23 cellular contexts compared by ENCODE assay signal in the genomic region with DNA sequence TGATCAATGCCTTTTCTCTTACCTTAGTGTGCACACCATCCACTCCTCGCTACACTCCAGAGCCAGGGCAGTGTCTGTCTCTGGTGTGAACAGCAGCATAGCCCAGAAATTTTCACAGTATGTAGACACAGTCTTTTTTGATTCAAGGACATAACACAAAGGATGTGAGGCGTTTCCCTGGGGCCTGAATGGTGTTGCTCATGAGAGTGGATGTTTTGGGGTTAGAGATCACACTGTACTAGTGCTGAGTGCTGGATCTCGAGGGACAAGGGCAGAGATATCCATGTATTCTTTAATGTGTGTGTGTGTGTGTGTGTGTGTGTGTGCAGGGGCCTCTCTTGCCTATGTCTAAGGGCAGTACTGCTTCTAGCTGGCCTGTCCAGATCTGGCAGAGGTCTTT. TPM values are rescaled to one million over a fixed set of nuclear protein-coding genes. Genes with fewer than 3 reads are reported as not detected.
DNase-seq lines count a peak whose midpoint lies in the region; ATAC-seq, FAIRE-seq and TF ChIP-seq lines count a peak whose summit lies in the region.
"Had no signal": no experiment of that assay in that cellular context is flagged by ENCODE, and none has a peak within 500 bp of the region (broad histone marks: within the 10 kb centered on the region; RNA-seq: fewer than 3 reads in every experiment).

No MANE protein-coding gene starts in this region.

- H3K4me1 Mint-ChIP-seq in neural progenitor cell = peaks cover 10% of the 10 kb centered on the region
- H3K4me1 Mint-ChIP-seq: CD8-positive, alpha-beta memory T cell had no signal

- no peak for TF ChIP-seq CTCF in K562 (IDR thresholded peaks at IDR 0.05 in 2 of 3, conservative IDR thresholded peaks at IDR 0.05 in 1 of 3; ENCODE audit: insufficient read depth in 2 of 3, low read depth in 1 of 3, low read length in 3 of 3)
- TF ChIP-seq CTCF in gastroesophageal sphincter (IDR thresholded peaks at IDR 0.05) = no peak
- TF ChIP-seq CTCF in neural progenitor cell (IDR thresholded peaks at IDR 0.05) = no peak
- TF ChIP-seq CTCF in thoracic aorta (IDR thresholded peaks at IDR 0.05) = no peak
- no peak for TF ChIP-seq CTCF in foreskin keratinocyte (conservative IDR thresholded peaks at IDR 0.05)

- no peak for TF ChIP-seq POLR2A in K562 (conservative IDR thresholded peaks at IDR 0.05)
- TF ChIP-seq POLR2A in gastroesophageal sphincter (IDR thresholded peaks at IDR 0.05) = no peak
- TF ChIP-seq POLR2A in GM12891 (IDR thresholded peaks at IDR 0.05; ENCODE audit: low read depth, low read length) = no peak

- TF ChIP-seq EP300 in K562 (IDR thresholded peaks at IDR 0.05; ENCODE audit: low read length) = no peak
- no peak for TF ChIP-seq EP300 in gastroesophageal sphincter (IDR thresholded peaks at IDR 0.05)

- DNase-seq in K562 (ENCODE audit: extremely low read depth in 1 of 4, low spot score in 3 of 4) (no peak), neural progenitor cell (ENCODE audit: low spot score) (no peak), thoracic aorta (ENCODE audit: low spot score) (no peak), GM12891 (ENCODE audit: insufficient read length, low spot score) (no peak), foreskin keratinocyte (no peak), kidney glomerular epithelial cell (lab: John Stamatoyannopoulos, UW) (no peak)
- no peak for DNase-seq in effector CD8-positive, alpha-beta T cell (lab: John Stamatoyannopoulos, UW)
- DNase-seq: activated naive CD8-positive, alpha-beta T cell treated with anti-CD3 and anti-CD28 coated beads for 36 hours; brain microvascular endothelial cell; CD8-positive, alpha-beta memory T cell; DMS53; KBM-7; MV-4-11; NCI-H2081; NCI-H510A treated with DMSO at 0.1 percent for 48 hours; RPMI8226 had no signal

- TF ChIP-seq RAD21 in K562 (CRISPR knock-in tag; conservative IDR thresholded peaks at IDR 0.05 in 1 of 2, IDR thresholded peaks at IDR 0.05 in 1 of 2) = no peak

- H3K4me3 ChIP-seq in K562 = no peak overlapping the region
- H3K4me3 ChIP-seq in gastroesophageal sphincter = no peak overlapping the region
- no peak overlapping the region for H3K4me3 ChIP-seq in neural progenitor cell
- no peak overlapping the region for H3K4me3 ChIP-seq in thoracic aorta
- H3K4me3 ChIP-seq: spleen had no signal

- no TSS peak for BruUV-seq in K562 (replicated peaks; lab: Mats Ljungman, UMichigan)

- peaks cover 2% of the 10 kb centered on the region for H3K27me3 Mint-ChIP-seq in neural progenitor cell (ENCODE audit: insufficient read depth, low read depth)
- H3K27me3 Mint-ChIP-seq: activated naive CD8-positive, alpha-beta T cell treated with anti-CD3 and anti-CD28 coated beads for 36 hours had no signal

- CTCF ChIA-PET in K562 (lab: Yijun Ruan, JAX; ENCODE audit: low intra/inter-chr PET ratio) = no interaction called here

- POLR2A ChIA-PET in K562 (lab: Yijun Ruan, JAX) = no interaction called here

- H3F3A ChIP-seq in neural progenitor cell (ENCODE audit: low read depth) = no peaks in the 10 kb centered on the region

- intact Hi-C loops in K562 (cut with micrococcal nuclease) = no loop called here

- in situ Hi-C loops in K562 (cut with MboI) = loop anchor here (25.0 kb wide), 1 partner anchor 297 kb away; no protein-coding TSS in a partner anchor

- no peak overlapping the region for H3K9ac ChIP-seq in K562 (ENCODE audit: insufficient read depth in 1 of 2, low read depth in 2 of 2, low read length in 2 of 2)
- H3K9ac ChIP-seq in neural progenitor cell = no peak overlapping the region

- FAIRE-seq in K562 (lab: Jason Lieb, UNC) (peak; percentile 66), GM12891 (lab: Jason Lieb, UNC) (no peak)
- FAIRE-seq: GM12892 had no signal

- peak overlapping the region; percentile 58 for H3K27ac Mint-ChIP-seq in neural progenitor cell
- H3K27ac Mint-ChIP-seq: activated naive CD8-positive, alpha-beta T cell treated with anti-CD3 and anti-CD28 coated beads for 36 hours; activated T-helper 1 cell treated with anti-CD3 and anti-CD28 coated beads, Interleukin-12 subunit alpha, Interleukin-12 subunit beta, Interleukin-2, Interleukin-4 antibody, amounts not matched to agents 30 ng/mL and 10 ng/mL and 1 ng/mL, durations not matched to agents 14 hours and 24 hours and 36 hours; dendritic cell treated with granulocyte-macrophage colony-stimulating factor and Interleukin-4, amounts not matched to agents 40 ng/mL and 50 ng/mL, for 4 days had no signal

- H3K9me1 ChIP-seq in K562 (ENCODE audit: control insufficient read depth, insufficient read depth, low read length) = no peaks in the 10 kb centered on the region

- H3K27ac ChIP-seq in K562 (ENCODE audit: extremely low read depth, low read depth, low read length) = no peak overlapping the region
- H3K27ac ChIP-seq in gastroesophageal sphincter = peak overlapping the region in 3 of 4 donors; percentile 7 to 42 (median 9)
- H3K27ac ChIP-seq in neural progenitor cell = no peak overlapping the region
- peak overlapping the region; percentile 62 to 73 for H3K27ac ChIP-seq in thoracic aorta
- H3K27ac ChIP-seq in foreskin keratinocyte = no peak overlapping the region
- H3K27ac ChIP-seq: brain microvascular endothelial cell, epithelial cell of prostate, spleen had no signal

- no peak overlapping the region for H3K4me3 Mint-ChIP-seq in neural progenitor cell
- H3K4me3 Mint-ChIP-seq: activated naive CD8-positive, alpha-beta T cell treated with anti-CD3 and anti-CD28 coated beads for 36 hours; activated T-helper 1 cell treated with anti-CD3 and anti-CD28 coated beads, Interleukin-12 subunit alpha, Interleukin-12 subunit beta, Interleukin-2, Interleukin-4 antibody, amounts not matched to agents 30 ng/mL and 10 ng/mL and 1 ng/mL, durations not matched to agents 14 hours and 24 hours and 36 hours; CD8-positive, alpha-beta memory T cell; dendritic cell treated with granulocyte-macrophage colony-stimulating factor and Interleukin-4, amounts not matched to agents 40 ng/mL and 50 ng/mL, for 4 days had no signal

- H3K4me1 ChIP-seq in K562 (replicated peaks in 1 of 2; ENCODE audit: control insufficient read depth in 2 of 2, insufficient read depth in 2 of 2, low read length in 2 of 2) (no peaks in the 10 kb centered on the region), gastroesophageal sphincter (peaks cover 0 to 46% (median 16%) of the 10 kb centered on the region in 3 donors), neural progenitor cell (peaks cover 17% of the 10 kb centered on the region), thoracic aorta (ENCODE audit: control insufficient read depth in 1 of 2, low read depth in 2 of 2) (peaks cover 22 to 59% of the 10 kb centered on the region in 2 donors), foreskin keratinocyte (peaks cover 13% of the 10 kb centered on the region)
- H3K4me1 ChIP-seq: spleen had no signal

- 26% methylated on average over 3 of the region's 3 CpGs for WGBS in K562 (ENCODE audit: insufficient coverage, low coverage, missing lambda C conversion rate)
- 77 to 79% methylated on average over 2 to 3 of the region's 3 CpGs for WGBS in gastroesophageal sphincter (ENCODE audit: low coverage in 1 of 2), 2 donors

- H4K20me1 ChIP-seq in K562 (replicated peaks; ENCODE audit: control insufficient read depth, insufficient read depth, low read length) (no peaks in the 10 kb centered on the region), neural progenitor cell (ENCODE audit: low read depth) (no peaks in the 10 kb centered on the region)

- H3K36me3 Mint-ChIP-seq in neural progenitor cell = no peaks in the 10 kb centered on the region
- H3K36me3 Mint-ChIP-seq: activated naive CD8-positive, alpha-beta T cell treated with anti-CD3 and anti-CD28 coated beads for 36 hours had no signal

- H3K9me3 ChIP-seq in K562 (replicated peaks; ENCODE audit: control insufficient read depth, insufficient read depth, low read depth, low read length) = no peaks in the 10 kb centered on the region
- no peaks in the 10 kb centered on the region for H3K9me3 ChIP-seq in gastroesophageal sphincter
- no peaks in the 10 kb centered on the region for H3K9me3 ChIP-seq in neural progenitor cell (ENCODE audit: low read depth)
- H3K9me3 ChIP-seq in thoracic aorta = no peaks in the 10 kb centered on the region
- H3K9me3 ChIP-seq: spleen had no signal

- H3K27me3 ChIP-seq in K562 (ENCODE audit: control insufficient read depth in 2 of 2, insufficient read depth in 2 of 2, low read length in 2 of 2) (no peaks in the 10 kb centered on the region), gastroesophageal sphincter (no peaks in the 10 kb centered on the region), neural progenitor cell (no peaks in the 10 kb centered on the region), thoracic aorta (replicated peaks; ENCODE audit: insufficient read depth) (no peaks in the 10 kb centered on the region), foreskin keratinocyte (no peaks in the 10 kb centered on the region)
- H3K27me3 ChIP-seq: brain microvascular endothelial cell, spleen had no signal

- H3K36me3 ChIP-seq in K562 (ENCODE audit: control insufficient read depth, insufficient read depth, low read length) (no peaks in the 10 kb centered on the region), gastroesophageal sphincter (no peaks in the 10 kb centered on the region), neural progenitor cell (no peaks in the 10 kb centered on the region), thoracic aorta (no peaks in the 10 kb centered on the region)
- H3K36me3 ChIP-seq: brain microvascular endothelial cell, spleen had no signal

- ATAC-seq in K562 (peak; percentile 47), gastroesophageal sphincter (no peak), thoracic aorta (ENCODE audit: insufficient number of reproducible peaks, low FRiP score, low read depth) (no peak), foreskin keratinocyte (no peak)
- ATAC-seq: HCT116 had no signal

- H2AFZ ChIP-seq in K562 (ENCODE audit: low read depth, low read length) (peak overlapping the region; percentile 53), neural progenitor cell (replicated peaks) (no peak overlapping the region)

- H3K79me2 ChIP-seq in K562 (ENCODE audit: control insufficient read depth, insufficient read depth, low read length) (no peaks in the 10 kb centered on the region), neural progenitor cell (ENCODE audit: low read depth) (no peaks in the 10 kb centered on the region)

- H3K4me2 ChIP-seq in K562 (ENCODE audit: insufficient read depth, low read length) (no peak overlapping the region), neural progenitor cell (no peak overlapping the region)

- H3K9me3 Mint-ChIP-seq in neural progenitor cell = peaks cover 13% of the 10 kb centered on the region
- H3K9me3 Mint-ChIP-seq: activated naive CD8-positive, alpha-beta T cell treated with anti-CD3 and anti-CD28 coated beads for 36 hours; activated T-helper 1 cell treated with anti-CD3 and anti-CD28 coated beads, Interleukin-12 subunit alpha, Interleukin-12 subunit beta, Interleukin-2, Interleukin-4 antibody, amounts not matched to agents 30 ng/mL and 10 ng/mL and 1 ng/mL, durations not matched to agents 14 hours and 24 hours and 36 hours; CD8-positive, alpha-beta memory T cell; dendritic cell treated with granulocyte-macrophage colony-stimulating factor and Interleukin-4, amounts not matched to agents 40 ng/mL and 50 ng/mL, for 4 days had no signal

RNA-seq across cellular contexts. Expression of a gene that starts 47.8 kb away (rescaled TPM):
- total RNA-seq in K562 (2011; cell fraction: chromatin; rRNA removed; ENCODE audit: low replicate concordance) = not detected in 2 replicates
- not detected in 2 replicates for total RNA-seq in K562 (2011; cell fraction: nucleolus; rRNA removed)
- not detected in 2 replicates for total RNA-seq in K562 (2011; cell fraction: nucleoplasm; rRNA removed)
- total RNA-seq in K562 (2014; rRNA removed) (not detected in 2 replicates), K562 (2014; rRNA removed; fragmentation: Illumina TruSeq; extraction: Trizol) (not detected in 2 replicates), K562 (2015; rRNA removed; fragmentation: Illumina TruSeq; extraction: Trizol) (not detected in 2 replicates), K562 (2021) (not detected in 2 replicates), gastroesophageal sphincter (10 to 100 TPM in 2 of 4 donors, 1 to 10 TPM in 2; 6.0 to 19.1 (median 9.8) TPM), neural progenitor cell (ENCODE audit: low replicate concordance) (0.77 and 2.8 TPM in 2 replicates), thoracic aorta (10 to 100 TPM; 25.3 to 33.7 TPM), foreskin keratinocyte (0.48 and 0.56 TPM in 2 replicates)
- polyA plus RNA-seq in K562 (2011; rRNA removed) (not detected in 2 replicates), K562 (2014; fragmentation: Illumina TruSeq; extraction: Trizol) (not detected in 2 replicates), K562 (2014; fragmentation: Nextera tagmentation; extraction: Ambion mirVana) (not detected), K562 (2014; rRNA removed) (not detected in 2 replicates), foreskin keratinocyte (0.47 and 0.57 TPM in 2 replicates)
- polyA plus RNA-seq in K562 (2011; cell fraction: cytosol; rRNA removed) = not detected in 2 replicates
- polyA plus RNA-seq in K562 (2011; cell fraction: nucleus; rRNA removed) = not detected in 2 replicates
- not detected in 2 replicates for polyA plus RNA-seq in K562 (2012)
- not detected in 2 replicates for polyA minus RNA-seq in K562 (2011; rRNA and poly(A)+ RNA removed)
- not detected in 2 replicates for polyA minus RNA-seq in K562 (2011; cell fraction: cytosol; rRNA and poly(A)+ RNA removed)
- polyA minus RNA-seq in K562 (2011; cell fraction: nucleus; rRNA and poly(A)+ RNA removed) = not detected in 2 replicates
- 17.0 TPM for polyA plus RNA-seq in GM12891 (2012; ENCODE audit: low read depth, missing spikeins)
- polyA plus RNA-seq: CD8-positive, alpha-beta memory T cell had no signal

Comparison
In these comparisons a context has a peak if more than half of its experiments do, and no peak if none do; other contexts are left out.
1. H3K27ac ChIP-seq: peak in gastroesophageal sphincter (3 of 4) and thoracic aorta (2 of 2); none in K562 (single experiment), neural progenitor cell (single experiment) and foreskin keratinocyte (single experiment).